ENCODE assay signal across 8 cellular contexts in genomic region chr1:236489710-236490377, GRCh38. TPM values are rescaled to one million over a fixed set of nuclear protein-coding genes. Genes with fewer than 3 reads are reported as not detected.
DNase-seq lines count a peak whose midpoint lies in the region; ATAC-seq, FAIRE-seq and TF ChIP-seq lines count a peak whose summit lies in the region.

No MANE protein-coding gene starts in this region.

- H2AK5ac ChIP-seq in H1 (ENCODE audit: low read depth, low read length): no peak overlapping the region

- WGBS in H1 (ENCODE audit: extremely low coverage in 1 of 2, insufficient coverage in 1 of 2, insufficient read length in 1 of 2, insufficient replicate concordance in 2 of 2, low coverage in 1 of 2, low lambda C conversion rate in 2 of 2, missing lambda C conversion rate in 1 of 2), 2 experiments: 71% methylated on average over 11 of the region's 11 CpGs; no CpG with 5 or more reads in 1 of the 2 experiments

- H3K23me2 ChIP-seq in H1 (ENCODE audit: low read depth, low read length): no peaks in the 10 kb centered on the region; the same call in none of the 2 replicates

- no peaks in the 10 kb centered on the region for H3K79me1 ChIP-seq in H1 (ENCODE audit: low read depth, low read length)

- no peak overlapping the region for H2AFZ ChIP-seq in H1 (ENCODE audit: low read length)

- in situ Hi-C loops in Panc1 (cut with HindIII; ENCODE audit: low pct_unique_long_range_greater_than_20kb, low sequenced_read_pairs): loop anchor here (10.0 kb wide), 1 partner anchor 145 kb away; no protein-coding TSS in a partner anchor

- no peak overlapping the region for H4K5ac ChIP-seq in H1 (ENCODE audit: insufficient read length, low read depth, low read length)

- no peak overlapping the region for H3K14ac ChIP-seq in H1 (ENCODE audit: insufficient read length)

- BruUV-seq in Panc1 (replicated peaks; lab: Mats Ljungman, UMichigan): no TSS peak

- no peak overlapping the region for H2BK12ac ChIP-seq in H1 (ENCODE audit: low read depth, low read length)

- H3K9me3 ChIP-seq in Panc1 (ENCODE audit: control insufficient read depth, insufficient read depth, low read depth, low read length): no peaks in the 10 kb centered on the region
- H3K9me3 ChIP-seq in H1 (ENCODE audit: insufficient read depth in 2 of 2, low read depth in 1 of 2, low read length in 1 of 2): no peaks in the 10 kb centered on the region

- H3K23ac ChIP-seq in H1 (ENCODE audit: insufficient read length): no peak overlapping the region

- no peak overlapping the region for H3K56ac ChIP-seq in H1 (replicated peaks; ENCODE audit: insufficient read length, low read depth, low read length)

- H3K27me3 ChIP-seq in HL-60 (ENCODE audit: insufficient read depth, poor library complexity, severe bottlenecking) (peaks cover 4% of the 10 kb centered on the region), Panc1 (ENCODE audit: control insufficient read depth, insufficient read depth, low read length) (no peaks in the 10 kb centered on the region), H1 (replicated peaks in 1 of 4; ENCODE audit: control insufficient read depth in 3 of 4, extremely low read depth in 1 of 4, insufficient read depth in 3 of 4, low read length in 3 of 4) (no peaks in the 10 kb centered on the region)

- no peaks in the 10 kb centered on the region for H3K36me3 ChIP-seq in Panc1 (ENCODE audit: control insufficient read depth, insufficient read depth, low read length)
- no peaks in the 10 kb centered on the region; a peak in 2 of 8 replicates for H3K36me3 ChIP-seq in H1 (ENCODE audit: control insufficient read depth in 2 of 4, insufficient read depth in 4 of 4, low read length in 3 of 4)

- no peak overlapping the region for H2BK20ac ChIP-seq in H1 (ENCODE audit: low read length)

- FAIRE-seq in H1 (lab: Jason Lieb, UNC): no peak

- no peak overlapping the region for H2BK5ac ChIP-seq in H1 (ENCODE audit: low read depth, low read length)

- no peak overlapping the region for H3K4me2 ChIP-seq in H1 (ENCODE audit: insufficient read depth in 1 of 2, low read depth in 2 of 2, low read length in 2 of 2)

- no peak overlapping the region; the same call in 1 of the 2 replicates for H3K18ac ChIP-seq in H1 (ENCODE audit: extremely low read depth, low read length)

- CTCF ChIA-PET in Panc1 (lab: Charles Lee): interaction anchor here (0.6 kb wide), 1 partner anchor 310 kb away, joined by 3 read pairs; no protein-coding TSS in a partner anchor
- CTCF ChIA-PET in H1 (lab: Charles Lee; ENCODE audit: partially characterized antibody): interaction anchor here (0.7 to 3.1 kb wide), 13 partner anchors 14 to 436 kb away, joined by 3 to 15 read pairs (median 3); no protein-coding TSS in a partner anchor

- POLR2A ChIA-PET in Panc1 (lab: Charles Lee) (no interaction called here), H1 (lab: Charles Lee; ENCODE audit: partially characterized antibody) (interaction anchor here (0.7 kb wide), 1 partner anchor 394 kb away, joined by 3 read pairs; no protein-coding TSS in a partner anchor)

- no peaks in the 10 kb centered on the region for H4K20me1 ChIP-seq in H1 (replicated peaks in 1 of 2; ENCODE audit: control insufficient read depth in 1 of 2, insufficient read depth in 2 of 2, low read length in 2 of 2)

- no peak for TF ChIP-seq EP300 in H1 (IDR thresholded peaks at IDR 0.05; ENCODE audit: borderline replicate concordance in 1 of 2, low read depth in 2 of 2, low read length in 2 of 2)

- intact Hi-C loops in Panc1 (cut with micrococcal nuclease; ENCODE audit: unreplicated experiment): loop anchor here (10.0 kb wide), 1 partner anchor 385 kb away; no protein-coding TSS in a partner anchor

- peak; percentile 9 for TF ChIP-seq CTCF in HL-60 (IDR thresholded peaks at IDR 0.05; ENCODE audit: insufficient read depth, low read length)
- TF ChIP-seq CTCF in Panc1 (IDR thresholded peaks at IDR 0.05): peak; percentile 71
- peak in 2 of 3 experiments; percentile 34 to 47; a peak in 2 of 4 replicates for TF ChIP-seq CTCF in H1 (IDR thresholded peaks at IDR 0.05; ENCODE audit: control extremely low read depth in 1 of 3, insufficient read depth in 1 of 3, low read depth in 1 of 3, low read length in 3 of 3)

- H3K4me1 ChIP-seq in Panc1 (ENCODE audit: control insufficient read depth, insufficient read depth, low read length) (peaks cover 36% of the 10 kb centered on the region), H1 (replicated peaks in 1 of 4; ENCODE audit: control insufficient read depth in 3 of 4, insufficient read depth in 4 of 4, low read length in 3 of 4) (peaks cover 2 to 8% (median 6%) of the 10 kb centered on the region in 4 experiments; a peak in 5 of 7 replicates)

- H2BK15ac ChIP-seq in H1 (ENCODE audit: low read length): no peak overlapping the region

- H3K79me2 ChIP-seq in H1 (ENCODE audit: control insufficient read depth in 1 of 2, insufficient read depth in 2 of 2, low read length in 2 of 2): no peaks in the 10 kb centered on the region

- DNase-seq in activated effector memory CD4-positive, alpha-beta T cell treated with anti-CD3 and anti-CD28 coated beads, Interleukin-2, amount 50 U/mL, for 16 hours: peak; percentile 53
- DNase-seq in activated effector memory CD4-positive, alpha-beta T cell treated with Interleukin-2 at 50 U/mL for 16 hours: no peak
- DNase-seq in HL-60 (ENCODE audit: low read depth in 1 of 2, low spot score in 1 of 2): peak in 1 of 2 experiments; percentile 14
- DNase-seq in Panc1 (ENCODE audit: low read depth, low spot score): peak; percentile 24
- no peak for DNase-seq in H1 (ENCODE audit: low read depth in 1 of 2, low spot score in 2 of 2)
- peak; percentile 29 for DNase-seq in middle frontal gyrus (ENCODE audit: extremely low spot score, low spot score)
- no peak for DNase-seq in NCI-H128 (lab: John Stamatoyannopoulos, UW; ENCODE audit: unreplicated experiment)

- no peak overlapping the region for H3K4ac ChIP-seq in H1 (replicated peaks; ENCODE audit: insufficient read length, low read depth, low read length)

- ATAC-seq in Panc1 (peak; percentile 77), HG03521 (IDR thresholded peaks at IDR 0.05; ENCODE audit: unreplicated experiment) (no peak)

- peak; percentile 57 to 67 for TF ChIP-seq RAD21 in H1 (IDR thresholded peaks at IDR 0.05 in 1 of 2, conservative IDR thresholded peaks at IDR 0.05 in 1 of 2; ENCODE audit: low read depth in 2 of 2, low read length in 2 of 2)

- TF ChIP-seq POLR2A in H1 (IDR thresholded peaks at IDR 0.05; ENCODE audit: control extremely low read depth in 1 of 2, low read depth in 2 of 2, low read length in 2 of 2): no peak

- H3K4me3 ChIP-seq in HL-60 (replicated peaks; ENCODE audit: insufficient read depth, low read length) (no peak overlapping the region), Panc1 (ENCODE audit: low read depth in 2 of 2, low read length in 2 of 2) (no peak overlapping the region), H1 (ENCODE audit: extremely low read depth in 1 of 4, insufficient read depth in 2 of 4, low read depth in 3 of 4, low read length in 4 of 4) (no peak overlapping the region)

- H2BK120ac ChIP-seq in H1 (replicated peaks; ENCODE audit: low read depth, low read length): no peak overlapping the region

- H4K8ac ChIP-seq in H1 (ENCODE audit: extremely low read depth, insufficient read depth, low read length): no peak overlapping the region

- H3K27ac ChIP-seq in HL-60 (replicated peaks) (no peak overlapping the region), Panc1 (ENCODE audit: low read length) (peak overlapping the region; percentile 89), H1 (ENCODE audit: low read depth, low read length) (no peak overlapping the region)

- H3K9ac ChIP-seq in H1 (replicated peaks in 1 of 4; ENCODE audit: extremely low read depth in 1 of 4, low read depth in 3 of 4, low read length in 3 of 4): no peak overlapping the region

- no peak overlapping the region for H4K91ac ChIP-seq in H1 (replicated peaks; ENCODE audit: insufficient read length, low read length)

TF ChIP-seq in H1, 55 proteins besides CTCF, POLR2A, EP300 and RAD21 (continues in another document):
- no peak for TF ChIP-seq SUZ12 (IDR thresholded peaks at IDR 0.05; ENCODE audit: low read length)
- no peak for TF ChIP-seq KDM4A (IDR thresholded peaks at IDR 0.05; ENCODE audit: low read depth, low read length, severe bottlenecking)
- no peak for TF ChIP-seq SP4 (IDR thresholded peaks at IDR 0.05; ENCODE audit: low read length)
- no peak for TF ChIP-seq CHD1 (IDR thresholded peaks at IDR 0.05; ENCODE audit: low read depth, low read length)
- TF ChIP-seq CTBP2 (IDR thresholded peaks at IDR 0.05; ENCODE audit: borderline replicate concordance, insufficient read depth, insufficient read length, low read length): no peak
- no peak for TF ChIP-seq YY1 (IDR thresholded peaks at IDR 0.05; ENCODE audit: low read depth, low read length)
- no peak for TF ChIP-seq SIX5 (IDR thresholded peaks at IDR 0.05; ENCODE audit: low read depth, low read length)
- TF ChIP-seq CEBPB (IDR thresholded peaks at IDR 0.05; ENCODE audit: low read depth, low read length): no peak
- TF ChIP-seq TEAD4 (IDR thresholded peaks at IDR 0.05; ENCODE audit: low read depth, low read length): no peak
- no peak for TF ChIP-seq SIRT6 (IDR thresholded peaks at IDR 0.05; ENCODE audit: low read length)
- no peak for TF ChIP-seq GTF2F1 (IDR thresholded peaks at IDR 0.05; ENCODE audit: borderline replicate concordance, low read depth, low read length)
- no peak for TF ChIP-seq TAF1 (IDR thresholded peaks at IDR 0.05; ENCODE audit: low read depth, low read length)
- TF ChIP-seq RXRA (IDR thresholded peaks at IDR 0.05; ENCODE audit: insufficient read depth, low read depth, low read length): no peak
- no peak for TF ChIP-seq SP2 (IDR thresholded peaks at IDR 0.05; ENCODE audit: low read length)
- TF ChIP-seq RFX5 (IDR thresholded peaks at IDR 0.05; ENCODE audit: borderline replicate concordance, low read depth, low read length): no peak
- TF ChIP-seq SRF (IDR thresholded peaks at IDR 0.05; ENCODE audit: low read depth, low read length): no peak

RNA-seq across cellular contexts. Expression of gene LGALS8, which starts 33.9 kb away (rescaled TPM):
- total RNA-seq in Panc1 (2021; ENCODE audit: unreplicated experiment): 221 TPM
- polyA plus RNA-seq in Panc1 (2012; ENCODE audit: insufficient read length): 242 TPM
- 11.6 and 15.3 TPM in 2 replicates for total RNA-seq in H1 (2021; fragmentation: NEBNext Ultra II Directional; extraction: Animal tissue kit (Norgen Biotek cat#: 25700))
- 5.5 and 7.2 TPM in 2 replicates for polyA plus RNA-seq in H1 (2011; rRNA removed)
- 7.7 TPM for polyA plus RNA-seq in H1 (2011; cell fraction: cytosol; rRNA removed)
- 11.1 TPM for polyA plus RNA-seq in H1 (2011; cell fraction: nucleus; rRNA removed)
- polyA plus RNA-seq in H1 (2012, experiment 1 of 2): 7.9 to 15.3 TPM (median 11.2 TPM) in 4 replicates
- 0.43 TPM for polyA plus RNA-seq in H1 (2012, experiment 2 of 2)
- polyA plus RNA-seq in H1 (2013, experiment 1 of 2): 10.1 TPM
- 9.4 TPM for polyA plus RNA-seq in H1 (2013, experiment 2 of 2)
- 8.0 and 12.0 TPM in 2 replicates for polyA minus RNA-seq in H1 (2011; rRNA and poly(A)+ RNA removed)
- 8.8 TPM for polyA minus RNA-seq in H1 (2011; cell fraction: cytosol; rRNA and poly(A)+ RNA removed)
- polyA minus RNA-seq in H1 (2011; cell fraction: nucleus; rRNA and poly(A)+ RNA removed): 26.1 TPM

Comparison
In these comparisons a context has a peak if more than half of its experiments do, and no peak if none do; other contexts are left out.
1. DNase-seq: peak in activated effector memory CD4-positive, alpha-beta T cell treated with anti-CD3 and anti-CD28 coated beads, Interleukin-2, amount 50 U/mL, for 16 hours (single experiment), Panc1 (single experiment) and middle frontal gyrus (single experiment); none in activated effector memory CD4-positive, alpha-beta T cell treated with Interleukin-2 at 50 U/mL for 16 hours (single experiment), H1 (0 of 2) and NCI-H128 (single experiment).
2. CTCF ChIP-seq: peak in every context shown above with its lines; median percentile 71 in Panc1; 40 in H1; 9 in HL-60.
3. RNA of gene LGALS8, which starts 33.9 kb away (total RNA-seq): 221 TPM in Panc1 (single experiment); 11.6 to 15.3 TPM in H1; every median in the first group is over 10 times any median in the second.